ENCODE assay signal across 35 cellular contexts in genomic region chr7:158289231-158289630, GRCh38.
"Had no signal": no experiment of that assay in that cellular context is flagged by ENCODE, and none has a peak within 500 bp of the region (broad histone marks: within the 10 kb centered on the region; RNA-seq: fewer than 3 reads in every experiment).

No MANE protein-coding gene starts in this region.

- H3K9me3 ChIP-seq: MG63 had no signal

- DNase-seq: Karpas-422, Kasumi-1, MG63, MM.1S, MV-4-11, NCI-H1048, NCI-H1092, NCI-H1092 treated with DMSO at 0.1 percent for 48 hours, NCI-H1105, NCI-H1105 treated with DMSO at 0.1 percent for 48 hours, NCI-H1417, NCI-H1417 treated with DMSO at 0.1 percent for 48 hours, NCI-H1436, NCI-H1436 treated with DMSO at 0.1 percent for 48 hours, NCI-H146, NCI-H1694, NCI-H1694 treated with DMSO at 0.1 percent for 48 hours, NCI-H187, NCI-H1930, NCI-H2029, NCI-H2029 treated with DMSO at 0.1 percent for 48 hours, NCI-H2081 treated with DMSO at 0.1 percent for 48 hours, NCI-H2107, NCI-H2171, NCI-H2171 treated with DMSO at 0.1 percent for 48 hours, NCI-H2227 treated with DMSO at 0.1 percent for 48 hours, NCI-H226, NCI-H345, NCI-H446, NCI-H446 treated with DMSO at 0.1 percent for 48 hours, NCI-H510A, NCI-H510A treated with DMSO at 0.1 percent for 48 hours, NCI-H524, NCI-H524 treated with DMSO at 0.1 percent for 48 hours, NCI-H526 had no signal

- H3K27me3 ChIP-seq: MG63 had no signal

- H3K4me3 ChIP-seq: MG63 had no signal

- H3K36me3 ChIP-seq: MG63 had no signal
